Comparison of ENCODE assay signal across 9 cellular contexts in the genomic region with DNA sequence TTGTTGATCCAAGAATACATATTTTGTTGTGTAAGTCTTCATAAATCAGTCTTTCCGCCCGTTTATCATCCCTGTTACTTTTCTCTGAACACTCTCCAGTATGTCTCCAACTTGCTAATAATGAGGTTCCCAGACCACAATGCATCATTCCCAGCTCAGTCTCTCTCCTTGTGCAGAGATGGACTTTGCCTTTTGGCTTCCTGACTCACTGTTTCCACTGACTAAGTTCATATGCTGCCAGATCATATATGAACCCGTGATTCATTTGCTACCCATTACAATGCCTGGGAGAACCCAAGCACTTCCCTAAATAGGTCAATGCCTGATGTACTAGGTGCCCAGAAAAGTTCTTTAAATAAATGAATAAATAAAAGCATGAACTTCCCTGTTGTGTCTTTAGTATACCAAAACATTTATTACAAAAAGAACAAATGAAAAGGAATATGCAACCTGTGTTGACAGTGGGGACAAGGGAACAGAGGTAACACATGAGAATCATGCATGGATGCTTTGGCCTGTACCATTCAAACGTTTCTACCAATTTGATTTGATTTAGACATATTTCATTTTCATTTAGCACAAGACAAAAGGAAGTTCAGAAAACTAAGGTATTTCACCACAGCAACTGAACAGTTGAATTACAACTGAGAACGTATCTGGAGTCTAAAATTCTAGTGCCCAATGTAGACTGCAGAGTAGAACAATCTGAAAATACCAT.
DNase-seq lines count a peak whose midpoint lies in the region; ATAC-seq, FAIRE-seq and TF ChIP-seq lines count a peak whose summit lies in the region.
"Had no signal": no experiment of that assay in that cellular context is flagged by ENCODE, and none has a peak within 500 bp of the region (broad histone marks: within the 10 kb centered on the region; RNA-seq: fewer than 3 reads in every experiment).

No MANE protein-coding gene starts in this region.

- ATAC-seq in GM18498 (IDR thresholded peaks at IDR 0.05; ENCODE audit: unreplicated experiment) (peak; percentile 73), HG02588 (IDR thresholded peaks at IDR 0.05; ENCODE audit: unreplicated experiment) (peak; percentile 57)

- no peaks in the 10 kb centered on the region for H4K20me1 ChIP-seq in keratinocyte (ENCODE audit: control insufficient read depth, extremely low read depth, insufficient read depth, low read length)

- FAIRE-seq in keratinocyte (lab: Jason Lieb, UNC) = no peak
- FAIRE-seq: TTC549 had no signal

- TF ChIP-seq POLR2A in testis (IDR thresholded peaks at IDR 0.05) = no peak

- TF ChIP-seq CTCF in keratinocyte (optimal IDR thresholded peaks at IDR 0.05 in 1 of 3, IDR thresholded peaks at IDR 0.05 in 1 of 3, conservative IDR thresholded peaks at IDR 0.05 in 1 of 3; ENCODE audit: extremely low read depth in 1 of 3, insufficient read depth in 2 of 3, low read length in 3 of 3) (no peak), testis (IDR thresholded peaks at IDR 0.05) (no peak)

- intact Hi-C loops in testis (cut with DNase I; ENCODE audit: low total_unique reads) = no loop called here

- dilution Hi-C loops in keratinocyte (cut with MboI; ENCODE audit: extremely low pct_ligation_motif_present, low sequenced_read_pairs) = no loop called here

- H3K9me1 ChIP-seq in keratinocyte (ENCODE audit: control insufficient read depth, extremely low read depth, insufficient read depth, low read length) = no peaks in the 10 kb centered on the region

- no peak overlapping the region for H3K4me2 ChIP-seq in keratinocyte (ENCODE audit: control insufficient read depth, extremely low read depth, insufficient read depth, low read depth, low read length)

- no peaks in the 10 kb centered on the region for H3K79me2 ChIP-seq in keratinocyte (ENCODE audit: control insufficient read depth, insufficient read depth, low read length)

- no peak overlapping the region for H3K9ac ChIP-seq in keratinocyte (ENCODE audit: control insufficient read depth, extremely low read depth, insufficient read depth, low read length)

- no peak overlapping the region for H3K4me3 ChIP-seq in keratinocyte (ENCODE audit: control insufficient read depth in 2 of 3, extremely low read depth in 1 of 3, insufficient read depth in 2 of 3, low read depth in 1 of 3, low read length in 3 of 3)
- H3K4me3 ChIP-seq in testis = no peak overlapping the region

- H3K9me3 ChIP-seq in keratinocyte (ENCODE audit: control insufficient read depth, low read depth, low read length) = no peaks in the 10 kb centered on the region
- no peaks in the 10 kb centered on the region for H3K9me3 ChIP-seq in testis

- H3K36me3 ChIP-seq in keratinocyte (ENCODE audit: control insufficient read depth in 2 of 2, extremely low read depth in 1 of 2, insufficient read depth in 2 of 2, low read length in 2 of 2) = no peaks in the 10 kb centered on the region
- H3K36me3 ChIP-seq in testis (ENCODE audit: low read depth, missing control alignments) = no peaks in the 10 kb centered on the region

- peak; percentile 83 for DNase-seq in RPMI7951 (ENCODE audit: low read depth)
- DNase-seq in keratinocyte (ENCODE audit: low read depth, low spot score) = peak; percentile 44
- no peak for DNase-seq in NCI-H1105 (lab: John Stamatoyannopoulos, UW)
- no peak for DNase-seq in activated gamma-delta T cell (lab: John Stamatoyannopoulos, UW)
- no peak for DNase-seq in testis
- no peak for DNase-seq in amygdala (lab: John Stamatoyannopoulos, UW)

- H3K4me1 ChIP-seq in keratinocyte (ENCODE audit: control insufficient read depth, extremely low read depth, insufficient read depth, low read length) (no peaks in the 10 kb centered on the region), testis (no peaks in the 10 kb centered on the region)

- WGBS in testis, 2 donors = 53 to 60% methylated on average over 5 of the region's 5 CpGs

- H3K27ac ChIP-seq in keratinocyte (ENCODE audit: control insufficient read depth, insufficient read depth, low read length) (no peak overlapping the region), testis (peak overlapping the region in 1 of 2 donors; percentile 4)

- H3K27me3 ChIP-seq in keratinocyte (ENCODE audit: control insufficient read depth, extremely low read depth, insufficient read depth, low read length) = no peaks in the 10 kb centered on the region
- no peaks in the 10 kb centered on the region for H3K27me3 ChIP-seq in testis

- no peak overlapping the region for H2AFZ ChIP-seq in keratinocyte (ENCODE audit: control insufficient read depth, low read length)

Comparison
In these comparisons a context has a peak if more than half of its experiments do, and no peak if none do; other contexts are left out.
1. DNase-seq: peak in RPMI7951 (single experiment) and keratinocyte (single experiment); none in NCI-H1105 (single experiment), activated gamma-delta T cell (single experiment), testis (single experiment) and amygdala (0 of 56).